8 cellular contexts compared by ENCODE assay signal in genomic region chr7:81768951-81769778, GRCh38. TPM values are rescaled to one million over a fixed set of nuclear protein-coding genes. Genes with fewer than 3 reads are reported as not detected.
DNase-seq lines count a peak whose midpoint lies in the region; ATAC-seq and TF ChIP-seq lines count a peak whose summit lies in the region.

No MANE protein-coding gene starts in this region.

- H4K20me1 ChIP-seq in OCI-LY3 (ENCODE audit: insufficient read depth, low read length), result no peaks in the 10 kb centered on the region

- TF ChIP-seq CTCF in GM06990 (IDR thresholded peaks at IDR 0.05; ENCODE audit: insufficient read depth, low read length, poor library complexity, severe bottlenecking) (no peak), OCI-LY3 (IDR thresholded peaks at IDR 0.05; ENCODE audit: low read depth, low read length) (no peak), gastroesophageal sphincter (IDR thresholded peaks at IDR 0.05) (no peak), gastrocnemius medialis (IDR thresholded peaks at IDR 0.05 in 4 of 5, conservative IDR thresholded peaks at IDR 0.05 in 1 of 5) (no peak)

- in situ Hi-C loops in gastrocnemius medialis (cut with MboI; ENCODE audit: low sequenced_read_pairs in 4 of 4) (no loop called here), G401 (cut with HindIII; ENCODE audit: low sequenced_read_pairs) (no loop called here)

- no peaks in the 10 kb centered on the region for H3K79me2 ChIP-seq in OCI-LY3 (ENCODE audit: low read length)

- no peak for TF ChIP-seq EP300 in gastroesophageal sphincter (IDR thresholded peaks at IDR 0.05)

- H3K27me3 ChIP-seq in GM06990 (replicated peaks; ENCODE audit: control insufficient read depth, insufficient read depth, low read length) (no peaks in the 10 kb centered on the region), OCI-LY3 (ENCODE audit: low read depth, low read length) (no peaks in the 10 kb centered on the region), gastroesophageal sphincter (no peaks in the 10 kb centered on the region), gastrocnemius medialis (no peaks in the 10 kb centered on the region)

- peak overlapping the region; percentile 58 for H2AFZ ChIP-seq in OCI-LY3 (ENCODE audit: low read depth, low read length)

- H3K36me3 ChIP-seq in GM06990 (ENCODE audit: control insufficient read depth, insufficient read depth, low read length), result no peaks in the 10 kb centered on the region
- no peaks in the 10 kb centered on the region for H3K36me3 ChIP-seq in OCI-LY3 (replicated peaks; ENCODE audit: low read depth, low read length)
- no peaks in the 10 kb centered on the region for H3K36me3 ChIP-seq in gastroesophageal sphincter
- no peaks in the 10 kb centered on the region for H3K36me3 ChIP-seq in gastrocnemius medialis

- ATAC-seq in gastroesophageal sphincter, result no peak
- ATAC-seq in gastrocnemius medialis, result peak in 1 of 2 donors; percentile 5

- H3K9me3 ChIP-seq in OCI-LY3 (ENCODE audit: insufficient read depth, low read length), result no peaks in the 10 kb centered on the region
- no peaks in the 10 kb centered on the region for H3K9me3 ChIP-seq in gastroesophageal sphincter
- no peaks in the 10 kb centered on the region for H3K9me3 ChIP-seq in gastrocnemius medialis

- intact Hi-C loops in gastrocnemius medialis (cut with DNase I; ENCODE audit: low total_unique reads), result no loop called here

- H3K9ac ChIP-seq in OCI-LY3 (ENCODE audit: low read length), result no peak overlapping the region

- WGBS in gastroesophageal sphincter (ENCODE audit: low coverage in 1 of 2), 2 donors, result 23 to 47% methylated on average over 3 to 9 of the region's 9 CpGs

- POLR2A ChIA-PET in HEK293T (lab: Yijun Ruan, JAX), result no interaction called here

- H3K27ac ChIP-seq in OCI-LY3 (ENCODE audit: low read length), result no peak overlapping the region
- peak overlapping the region; percentile 59 to 82 (median 78) for H3K27ac ChIP-seq in gastroesophageal sphincter
- peak overlapping the region in 2 of 4 donors; percentile 45 to 49 for H3K27ac ChIP-seq in gastrocnemius medialis

- no peak for TF ChIP-seq POLR2A in gastroesophageal sphincter (IDR thresholded peaks at IDR 0.05)
- no peak for TF ChIP-seq POLR2A in gastrocnemius medialis (IDR thresholded peaks at IDR 0.05)

- DNase-seq in GM06990 (ENCODE audit: extremely low read depth, insufficient read length) (no peak), gastrocnemius medialis (no peak), HEK293T (ENCODE audit: extremely low spot score) (no peak), G401 (ENCODE audit: low spot score) (no peak), NCI-H128 (lab: John Stamatoyannopoulos, UW; ENCODE audit: unreplicated experiment) (no peak), NCI-H2227 (lab: John Stamatoyannopoulos, UW; ENCODE audit: unreplicated experiment) (no peak)

- H3K4me1 ChIP-seq in OCI-LY3 (ENCODE audit: low read length) (peaks cover 9% of the 10 kb centered on the region; the same call in 1 of the 2 replicates), gastroesophageal sphincter (peaks cover 0 to 55% (median 10%) of the 10 kb centered on the region in 3 donors), gastrocnemius medialis (no peaks in the 10 kb centered on the region)

- CTCF ChIA-PET in HEK293T (lab: Yijun Ruan, JAX), result interaction anchor here (0.9 to 1.4 kb wide), 2 partner anchors 14 to 21 kb away, joined by 3 read pairs; no protein-coding TSS in a partner anchor

- H3K4me3 ChIP-seq in GM06990 (replicated peaks; ENCODE audit: low read depth, low read length) (peak overlapping the region; percentile 17), OCI-LY3 (ENCODE audit: low read length) (peak overlapping the region; percentile 20; the same call in 1 of the 2 replicates), gastroesophageal sphincter (peak overlapping the region; percentile 26 to 49), gastrocnemius medialis (peak overlapping the region; percentile 30 to 49 (median 40))

- H3K4me2 ChIP-seq in OCI-LY3 (ENCODE audit: low read length), result peak overlapping the region; percentile 48

TF ChIP-seq in HEK293T, 16 proteins besides CTCF, POLR2A, EP300 and RAD21:
- TF ChIP-seq L3MBTL2 (conservative IDR thresholded peaks at IDR 0.05) (no peak), PKNOX1 (IDR thresholded peaks at IDR 0.05) (no peak), TARDBP (IDR thresholded peaks at IDR 0.05) (no peak), ELF4 (IDR thresholded peaks at IDR 0.05) (no peak), HDGF (IDR thresholded peaks at IDR 0.05; ENCODE audit: borderline replicate concordance) (no peak), FOXK2 (IDR thresholded peaks at IDR 0.05) (no peak)

RNA-seq across cellular contexts. Expression of gene HGF, which starts 0.7 kb away (rescaled TPM):
- total RNA-seq in gastroesophageal sphincter (10 to 100 TPM in 2 of 4 donors, 1 to 10 TPM in 2; 4.7 to 13.6 (median 8.5) TPM), gastrocnemius medialis (1 to 10 TPM in 3 of 4 donors, under 1 TPM in 1; 0.39 to 1.6 (median 1.4) TPM)
- total RNA-seq in G401 (2014; rRNA removed; shearing (Covaris generic)), result not detected in 2 replicates
